35 cellular contexts compared by ENCODE assay signal in genomic region chr12:101111441-101111840, GRCh38.
"Had no signal": no experiment of that assay in that cellular context is flagged by ENCODE, and none has a peak within 500 bp of the region (broad histone marks: within the 10 kb centered on the region; RNA-seq: fewer than 3 reads in every experiment).

No MANE protein-coding gene starts in this region.

- H3K36me3 ChIP-seq: MG63 had no signal

- H3K27me3 ChIP-seq: MG63 had no signal

- H3K9me3 ChIP-seq: MG63 had no signal

- H3K4me2 ChIP-seq: KMS-11 had no signal

- H3K27ac ChIP-seq: KMS-11 had no signal

- H3K9ac ChIP-seq: KMS-11 had no signal

- DNase-seq: Karpas-422, Kasumi-1, KG1, MG63, MM.1S, MV-4-11, NCI-H1048, NCI-H1092, NCI-H1092 treated with DMSO at 0.1 percent for 48 hours, NCI-H1105, NCI-H1105 treated with DMSO at 0.1 percent for 48 hours, NCI-H1417, NCI-H1417 treated with DMSO at 0.1 percent for 48 hours, NCI-H1436, NCI-H1436 treated with DMSO at 0.1 percent for 48 hours, NCI-H146, NCI-H1694, NCI-H1694 treated with DMSO at 0.1 percent for 48 hours, NCI-H187, NCI-H187 treated with DMSO at 0.1 percent for 48 hours, NCI-H1930, NCI-H2029, NCI-H2029 treated with DMSO at 0.1 percent for 48 hours, NCI-H2081, NCI-H2081 treated with DMSO at 0.1 percent for 48 hours, NCI-H2107, NCI-H2171, NCI-H2171 treated with DMSO at 0.1 percent for 48 hours, NCI-H2227 treated with DMSO at 0.1 percent for 48 hours, NCI-H345, NCI-H446, NCI-H446 treated with DMSO at 0.1 percent for 48 hours, NCI-H510A, NCI-H510A treated with DMSO at 0.1 percent for 48 hours had no signal

- H3K4me3 ChIP-seq: MG63 had no signal
